21 cellular contexts compared by ENCODE assay signal in the genomic region with DNA sequence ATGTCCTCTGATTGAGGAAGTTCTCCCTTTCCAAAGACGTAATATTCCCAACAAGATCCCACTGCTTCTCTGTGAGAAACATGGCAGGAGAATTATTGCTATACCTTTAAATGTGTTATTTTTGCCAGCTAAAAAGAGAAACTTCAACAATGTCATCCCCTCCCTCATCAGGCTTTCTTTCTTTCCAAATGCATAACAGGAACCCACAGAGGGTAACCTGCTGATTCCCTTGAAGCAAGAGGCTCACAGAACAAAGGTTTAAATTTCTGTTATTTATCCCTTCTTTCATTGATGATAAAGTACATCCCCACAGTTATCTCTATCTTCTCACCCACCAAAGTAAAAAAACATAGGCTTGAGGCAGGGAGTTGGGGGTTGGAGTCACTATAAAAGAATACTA.
"Had no signal": no experiment of that assay in that cellular context is flagged by ENCODE, and none has a peak within 500 bp of the region (broad histone marks: within the 10 kb centered on the region; RNA-seq: fewer than 3 reads in every experiment).

No MANE protein-coding gene starts in this region.

- H3K27me3 Mint-ChIP-seq: stimulated activated naive B cell treated with anti-CD40 and anti-IgM and Interleukin-4, amounts not matched to agents 10 μg/mL and 1 μg/mL and 100 μg/mL, for 72 hours; stimulated activated naive CD8-positive, alpha-beta T cell treated with anti-CD3 and anti-CD28 coated beads, Interleukin-15, amount 100 ng/mL, for 72 hours had no signal

- H3K9me3 Mint-ChIP-seq: natural killer cell treated with Interleukin-12 subunit alpha and Interleukin-12 subunit beta and Interleukin-15 and Interleukin-18, amount 100 ng/mL, for 72 hours; stimulated activated naive B cell treated with anti-CD40 and anti-IgM and Interleukin-4, amounts not matched to agents 10 μg/mL and 1 μg/mL and 100 μg/mL, for 72 hours; stimulated activated naive CD8-positive, alpha-beta T cell treated with anti-CD3 and anti-CD28 coated beads, Interleukin-15, amount 100 ng/mL, for 72 hours had no signal

- ATAC-seq: esophagus mucosa; gastrocnemius medialis; left colon; left ventricle myocardium superior; natural killer cell treated with Interleukin-12 subunit alpha and Interleukin-12 subunit beta and Interleukin-15 and Interleukin-18, amount 100 ng/mL, for 72 hours; psoas muscle; right lobe of liver; stimulated activated naive B cell treated with anti-CD40 and anti-IgM and Interleukin-4, amounts not matched to agents 10 μg/mL and 1 μg/mL and 100 μg/mL, for 72 hours; stimulated activated naive CD8-positive, alpha-beta T cell treated with anti-CD3 and anti-CD28 coated beads, Interleukin-15, amount 100 ng/mL, for 72 hours had no signal

- H3K36me3 ChIP-seq: gastrocnemius medialis, right lobe of liver, thoracic aorta, transverse colon had no signal

- H3K36me3 Mint-ChIP-seq: natural killer cell treated with Interleukin-12 subunit alpha and Interleukin-12 subunit beta and Interleukin-15 and Interleukin-18, amount 100 ng/mL, for 72 hours; stimulated activated naive B cell treated with anti-CD40 and anti-IgM and Interleukin-4, amounts not matched to agents 10 μg/mL and 1 μg/mL and 100 μg/mL, for 72 hours had no signal

- H3K4me1 Mint-ChIP-seq: stimulated activated naive B cell treated with anti-CD40 and anti-IgM and Interleukin-4, amounts not matched to agents 10 μg/mL and 1 μg/mL and 100 μg/mL, for 72 hours; stimulated activated naive CD8-positive, alpha-beta T cell treated with anti-CD3 and anti-CD28 coated beads, Interleukin-15, amount 100 ng/mL, for 72 hours had no signal

- H3K27ac Mint-ChIP-seq: natural killer cell treated with Interleukin-12 subunit alpha and Interleukin-12 subunit beta and Interleukin-15 and Interleukin-18, amount 100 ng/mL, for 72 hours; stimulated activated naive B cell treated with anti-CD40 and anti-IgM and Interleukin-4, amounts not matched to agents 10 μg/mL and 1 μg/mL and 100 μg/mL, for 72 hours; stimulated activated naive CD8-positive, alpha-beta T cell treated with anti-CD3 and anti-CD28 coated beads, Interleukin-15, amount 100 ng/mL, for 72 hours had no signal

- FAIRE-seq: endometrium had no signal

- H3K27ac ChIP-seq: coronary artery, gastrocnemius medialis, psoas muscle, right lobe of liver, thoracic aorta, transverse colon had no signal

- H3K27me3 ChIP-seq: gastrocnemius medialis, right lobe of liver had no signal

- H3K4me3 ChIP-seq: coronary artery, gastrocnemius medialis, lung, psoas muscle, right lobe of liver, thoracic aorta, transverse colon had no signal

- H3K4me1 ChIP-seq: gastrocnemius medialis, psoas muscle, right lobe of liver, transverse colon had no signal

- DNase-seq: effector CD8-positive, alpha-beta T cell; gastrocnemius medialis; left colon; left ventricle myocardium superior; mesenchymal stem cell; midbrain; psoas muscle; retina; right lobe of liver; stimulated activated CD4-positive, alpha-beta T cell treated with anti-CD3 and anti-CD28 coated beads, Interleukin-15, amount 100 ng/mL, for 24 hours; stimulated activated CD4-positive, alpha-beta T cell treated with anti-CD3 and anti-CD28 coated beads, Interleukin-1b, Interleukin-23, amount 100 ng/mL, for 48 hours; stimulated activated CD4-positive, alpha-beta T cell treated with anti-CD3 and anti-CD28 coated beads, Interleukin-4, amount 100 ng/mL, for 24 hours; stimulated activated naive B cell treated with anti-CD40 and anti-IgM and Interleukin-4, amounts not matched to agents 10 μg/mL and 1 μg/mL and 100 μg/mL, for 72 hours; stimulated activated naive CD8-positive, alpha-beta T cell treated with anti-CD3 and anti-CD28 coated beads, Interleukin-15, amount 100 ng/mL, for 72 hours; transverse colon had no signal

- H3K9me3 ChIP-seq: gastrocnemius medialis, psoas muscle, right lobe of liver, thoracic aorta, transverse colon had no signal

- H3K4me3 Mint-ChIP-seq: natural killer cell treated with Interleukin-12 subunit alpha and Interleukin-12 subunit beta and Interleukin-15 and Interleukin-18, amount 100 ng/mL, for 72 hours; stimulated activated naive B cell treated with anti-CD40 and anti-IgM and Interleukin-4, amounts not matched to agents 10 μg/mL and 1 μg/mL and 100 μg/mL, for 72 hours; stimulated activated naive CD8-positive, alpha-beta T cell treated with anti-CD3 and anti-CD28 coated beads, Interleukin-15, amount 100 ng/mL, for 72 hours had no signal
